In the genomic region with DNA sequence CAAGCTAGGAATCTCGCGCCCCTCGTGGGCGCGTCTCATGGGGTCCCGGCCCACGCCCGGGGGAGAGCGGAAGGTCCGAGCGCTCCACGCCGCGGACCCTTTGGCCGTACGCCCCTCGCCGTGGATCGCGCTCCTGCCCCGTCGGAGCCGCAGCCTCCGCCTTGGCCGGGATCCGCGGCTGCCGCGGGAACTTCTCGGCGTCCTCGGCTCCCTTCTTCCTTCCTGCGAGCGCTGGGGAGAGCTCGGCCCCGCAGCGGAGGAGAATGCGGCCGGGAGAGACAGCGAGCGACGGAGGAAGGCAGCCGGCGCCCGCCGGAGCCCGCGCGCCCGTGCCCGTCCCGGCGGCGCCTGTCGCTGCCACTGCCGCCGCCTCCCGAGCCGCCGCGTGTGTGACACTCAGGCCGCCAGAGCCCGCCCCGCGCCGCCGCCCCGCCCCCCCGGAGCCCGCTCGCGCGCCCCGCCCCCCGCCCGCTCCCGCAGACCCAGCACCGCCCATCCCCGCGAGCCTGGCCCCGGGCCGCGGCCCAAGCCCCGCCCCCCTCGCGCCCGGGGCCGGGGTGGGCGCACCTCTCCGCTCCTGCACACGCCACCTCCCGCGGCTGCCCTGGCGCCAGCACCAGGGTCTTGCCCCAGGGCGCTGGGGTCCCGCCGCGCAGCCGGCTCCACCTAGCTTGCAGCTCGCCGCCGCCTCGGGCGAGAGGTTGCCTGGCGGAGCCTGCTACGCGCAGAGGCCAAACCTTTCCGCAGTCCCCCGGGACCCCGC, we compare ENCODE assay signal across 8 cellular contexts. TPM values are rescaled to one million over a fixed set of nuclear protein-coding genes. Genes with fewer than 3 reads are reported as not detected.
DNase-seq lines count a peak whose midpoint lies in the region; ATAC-seq and TF ChIP-seq lines count a peak whose summit lies in the region.

TSS of gene SHB (minus strand) at position 362 of the 763 bp plus-strand sequence. CDS start 582 bp downstream, outside the sequence.

- no peak for TF ChIP-seq CTCF in DND-41 (IDR thresholded peaks at IDR 0.05; ENCODE audit: borderline replicate concordance, extremely low read depth, low read length, poor library complexity, severe bottlenecking)
- TF ChIP-seq CTCF in LNCAP (IDR thresholded peaks at IDR 0.05) = peak; percentile 30; the same call in 1 of the 2 replicates
- TF ChIP-seq CTCF in left ventricle myocardium inferior (IDR thresholded peaks at IDR 0.05; ENCODE audit: borderline replicate concordance) = peak; percentile 68
- TF ChIP-seq CTCF in progenitor cell of endocrine pancreas (IDR thresholded peaks at IDR 0.05; ENCODE audit: unreplicated experiment) = no peak
- no peak for TF ChIP-seq CTCF in upper lobe of right lung (IDR thresholded peaks at IDR 0.05)

- DNase-seq in DND-41 (peak; percentile 79), T follicular helper cell (ENCODE audit: low read depth) (peak; percentile 76), adipocyte (ENCODE audit: low read depth) (peak; percentile 88), left ventricle myocardium inferior (peak; percentile 90), progenitor cell of endocrine pancreas (ENCODE audit: low spot score, unreplicated experiment) (peak; percentile 65), upper lobe of right lung (peak; percentile 94)

- H2AFZ ChIP-seq in DND-41 (ENCODE audit: low read depth, low read length) = peak within 1 kb of the TSS; percentile 90

- peak within 1 kb of the TSS; percentile 64 for H3K27ac ChIP-seq in DND-41 (ENCODE audit: low read length)
- H3K27ac ChIP-seq in left ventricle myocardium inferior (replicated peaks) = peak within 1 kb of the TSS; percentile 100
- H3K27ac ChIP-seq in upper lobe of right lung = peak within 1 kb of the TSS; percentile 93

- H3K9me3 Mint-ChIP-seq in progenitor cell of endocrine pancreas (ENCODE audit: low read depth) = no peaks in the 10 kb centered on the region

- H3K9me3 ChIP-seq in DND-41 (ENCODE audit: insufficient read depth, low read length, severe bottlenecking) = no peaks in the 10 kb centered on the region
- H3K9me3 ChIP-seq in adipocyte (ENCODE audit: control insufficient read depth, low read length) = no peaks in the 10 kb centered on the region
- H3K9me3 ChIP-seq in left ventricle myocardium inferior (replicated peaks) = no peaks in the 10 kb centered on the region
- H3K9me3 ChIP-seq in upper lobe of right lung = no peaks in the 10 kb centered on the region

- H3K27ac Mint-ChIP-seq in progenitor cell of endocrine pancreas = peak within 1 kb of the TSS; percentile 97

- ATAC-seq in DND-41 (ENCODE audit: insufficient read depth, low read depth) (peak; percentile 75), GM21825 (IDR thresholded peaks at IDR 0.05; ENCODE audit: unreplicated experiment) (peak; percentile 42), upper lobe of right lung (peak; percentile 81)

- peaks cover 47% of the 10 kb centered on the region for H3K4me1 Mint-ChIP-seq in progenitor cell of endocrine pancreas (ENCODE audit: low read depth)

- peaks cover 39% of the 10 kb centered on the region for H3K4me1 ChIP-seq in DND-41 (ENCODE audit: insufficient read depth, low read length)
- peaks cover 17% of the 10 kb centered on the region for H3K4me1 ChIP-seq in adipocyte (ENCODE audit: control insufficient read depth, insufficient read depth, low read length)
- peaks cover 68% of the 10 kb centered on the region for H3K4me1 ChIP-seq in left ventricle myocardium inferior
- H3K4me1 ChIP-seq in upper lobe of right lung = peaks cover 34% of the 10 kb centered on the region

- peak within 1 kb of the TSS; percentile 87 for H3K4me2 ChIP-seq in DND-41 (ENCODE audit: insufficient read depth, low read length)

- H3K79me2 ChIP-seq in DND-41 (ENCODE audit: insufficient read depth, low read length) = no peaks in the 10 kb centered on the region

- no peaks in the 10 kb centered on the region for H3K27me3 Mint-ChIP-seq in progenitor cell of endocrine pancreas

- H3K27me3 ChIP-seq in DND-41 (ENCODE audit: insufficient read depth, low read length, poor library complexity) (peaks cover 20% of the 10 kb centered on the region), adipocyte (replicated peaks; ENCODE audit: control insufficient read depth, insufficient read depth, low read length) (no peaks in the 10 kb centered on the region), left ventricle myocardium inferior (ENCODE audit: low read depth) (no peaks in the 10 kb centered on the region), upper lobe of right lung (no peaks in the 10 kb centered on the region)

- peaks cover 3% of the 10 kb centered on the region for H3K36me3 Mint-ChIP-seq in progenitor cell of endocrine pancreas (ENCODE audit: insufficient read depth)

- H3K9ac ChIP-seq in DND-41 (ENCODE audit: low read depth, low read length) = peak within 1 kb of the TSS; percentile 77
- peak within 1 kb of the TSS; percentile 87 for H3K9ac ChIP-seq in adipocyte (ENCODE audit: low read length)

- H3K36me3 ChIP-seq in DND-41 (ENCODE audit: insufficient read depth, low read length) (no peaks in the 10 kb centered on the region), adipocyte (ENCODE audit: control insufficient read depth, insufficient read depth, low read length, severe bottlenecking) (no peaks in the 10 kb centered on the region), left ventricle myocardium inferior (no peaks in the 10 kb centered on the region), upper lobe of right lung (no peaks in the 10 kb centered on the region)

- intact Hi-C loops in left ventricle myocardium inferior (cut with micrococcal nuclease) = loop anchor here (5.0 to 10.0 kb wide), 2 partner anchors 77 to 124 kb away; no protein-coding TSS in a partner anchor
- intact Hi-C loops in upper lobe of right lung (cut with DNase I) = loop anchor here (5.0 kb wide), 1 partner anchor 52 kb away; no protein-coding TSS in a partner anchor

- H3K4me3 Mint-ChIP-seq in progenitor cell of endocrine pancreas (ENCODE audit: low read depth) = peak within 1 kb of the TSS; percentile 87

- peaks cover 18% of the 10 kb centered on the region for H4K20me1 ChIP-seq in DND-41 (ENCODE audit: insufficient read depth, low read length)

- H3K4me3 ChIP-seq in DND-41 (ENCODE audit: low read depth in 1 of 2, low read length in 2 of 2) (peak within 1 kb of the TSS; percentile 38 to 80; a peak in 3 of 4 replicates), adipocyte (ENCODE audit: low read length) (peak within 1 kb of the TSS; percentile 89), left ventricle myocardium inferior (peak within 1 kb of the TSS; percentile 94), upper lobe of right lung (peak within 1 kb of the TSS; percentile 94)

RNA-seq across cellular contexts. Expression of gene SHB, which starts in this region (rescaled TPM):
- total RNA-seq in left ventricle myocardium inferior (19.4 TPM), progenitor cell of endocrine pancreas (22.5 and 23.9 TPM in 2 replicates), upper lobe of right lung (33.4 TPM)

Comparison
In these comparisons a context has a peak if more than half of its experiments do, and no peak if none do; other contexts are left out.
1. Peak in every context shown above with its lines: DNase-seq, ATAC-seq, H3K4me3 ChIP-seq and H3K27ac ChIP-seq.
2. CTCF ChIP-seq: peak in LNCAP (single experiment) and left ventricle myocardium inferior (single experiment); none in DND-41 (single experiment), progenitor cell of endocrine pancreas (single experiment) and upper lobe of right lung (single experiment).